ENCODE assay signal across 8 cellular contexts in genomic region chr5:143002459-143003327, GRCh38.
A peak's percentile ranks its signal among the peaks of the same experiment; 100 is the strongest.
DNase-seq lines count a peak whose midpoint lies in the region; ATAC-seq lines count a peak whose summit lies in the region.

No MANE protein-coding gene starts in this region.

- DNase-seq in AG08395 (ENCODE audit: low spot score) (peak; percentile 71), NCI-H226 (peak; percentile 84), fibroblast of gingiva (ENCODE audit: low read depth) (peak; percentile 87), non-pigmented ciliary epithelial cell (ENCODE audit: low read depth) (peak; percentile 62), OCI-M2 (lab: John Stamatoyannopoulos, UW; ENCODE audit: unreplicated experiment) (no peak)
- DNase-seq in activated CD8-positive, alpha-beta memory T cell treated with anti-CD3 and anti-CD28 coated beads, Interleukin-2, amount 50 U/mL, for 4 hours = peak; percentile 47

- ATAC-seq in GM18502 (IDR thresholded peaks at IDR 0.05; ENCODE audit: poor library complexity, unreplicated experiment) (peak; percentile 81), HG02870 (IDR thresholded peaks at IDR 0.05; ENCODE audit: unreplicated experiment) (peak; percentile 78)
